Comparison of ENCODE assay signal across 1 cellular context in genomic region chr13:49681837-49682236, GRCh38.
TF ChIP-seq lines count a peak whose summit lies in the region.

No MANE protein-coding gene starts in this region.

TF ChIP-seq in GM12878, 131 proteins besides CTCF, POLR2A, EP300 and RAD21:
- TF ChIP-seq JUNB (IDR thresholded peaks at IDR 0.05) (no peak), KLF5 (IDR thresholded peaks at IDR 0.05; ENCODE audit: partially characterized antibody) (no peak)
